14 cellular contexts compared by ENCODE assay signal in genomic region chr21:36207577-36208320, GRCh38. TPM values are rescaled to one million over a fixed set of nuclear protein-coding genes. Genes with fewer than 3 reads are reported as not detected.
DNase-seq lines count a peak whose midpoint lies in the region; ATAC-seq and TF ChIP-seq lines count a peak whose summit lies in the region.
"Had no signal": no experiment of that assay in that cellular context is flagged by ENCODE, and none has a peak within 500 bp of the region (broad histone marks: within the 10 kb centered on the region; RNA-seq: fewer than 3 reads in every experiment).

No MANE protein-coding gene starts in this region.

- H4K5ac ChIP-seq in IMR-90 (ENCODE audit: low read depth, low read length), result no peak overlapping the region
- H4K5ac ChIP-seq in mesendoderm (ENCODE audit: low read length), result no peak overlapping the region

- H3K36me3 Mint-ChIP-seq in nephron progenitor cell (ENCODE audit: low read depth), result no peaks in the 10 kb centered on the region

- H2AFZ ChIP-seq in IMR-90 (replicated peaks; ENCODE audit: low read length, poor library complexity), result peak overlapping the region; percentile 69

- TF ChIP-seq CTCF in IMR-90 (conservative IDR thresholded peaks at IDR 0.05; ENCODE audit: low read depth, low read length) (no peak), nephron progenitor cell (IDR thresholded peaks at IDR 0.05) (no peak), Peyer's patch (IDR thresholded peaks at IDR 0.05) (no peak), prostate gland (IDR thresholded peaks at IDR 0.05) (no peak)

- no peaks in the 10 kb centered on the region for H4K20me1 ChIP-seq in IMR-90 (ENCODE audit: insufficient read depth, low read length)

- H3K18ac ChIP-seq in IMR-90 (ENCODE audit: low read depth, low read length) (no peak overlapping the region), mesendoderm (ENCODE audit: low read length) (no peak overlapping the region)

- H3K4me3 ChIP-seq in IMR-90 (ENCODE audit: insufficient read depth, low read depth, low read length) (no peak overlapping the region), adipocyte (ENCODE audit: low read length) (no peak overlapping the region), mesendoderm (ENCODE audit: low read length) (no peak overlapping the region), Peyer's patch (no peak overlapping the region), prostate gland (no peak overlapping the region)
- H3K4me3 ChIP-seq: testis had no signal

- H2AK5ac ChIP-seq in IMR-90 (ENCODE audit: low read depth, low read length) (peak overlapping the region; percentile 95), mesendoderm (ENCODE audit: low read length) (no peak overlapping the region)

- DNase-seq in ELR (ENCODE audit: low read depth) (peak; percentile 90), IMR-90 (peak; percentile 81), adipocyte (ENCODE audit: low read depth) (peak; percentile 16), mesendoderm (peak; percentile 32), nephron progenitor cell (no peak), Peyer's patch (no peak), prostate gland (ENCODE audit: low spot score) (no peak)
- DNase-seq: amniotic stem cell, DMS79, immature natural killer cell, NCI-H2081 treated with DMSO at 0.1 percent for 48 hours, testis, WERI-Rb-1 had no signal

- peak overlapping the region; percentile 81 for H2AK9ac ChIP-seq in IMR-90 (replicated peaks; ENCODE audit: low read depth, low read length, poor library complexity)

- no peak overlapping the region for H3K4me2 ChIP-seq in IMR-90 (ENCODE audit: low read depth, low read length)
- no peak overlapping the region for H3K4me2 ChIP-seq in mesendoderm (ENCODE audit: low read length)

- H3K79me1 ChIP-seq in IMR-90 (ENCODE audit: low read depth in 1 of 2, low read length in 2 of 2), result peaks cover 9 to 44% of the 10 kb centered on the region in 2 experiments
- no peaks in the 10 kb centered on the region for H3K79me1 ChIP-seq in mesendoderm (ENCODE audit: low read length)

- CTCF ChIA-PET in IMR-90 (lab: Yijun Ruan, JAX), result interaction anchor here (0.5 kb wide), 1 partner anchor 122 kb away, joined by 6 read pairs; no protein-coding TSS in a partner anchor

- H3K27ac ChIP-seq in IMR-90 (ENCODE audit: insufficient read depth, low read length), result no peak overlapping the region; the same call in 1 of the 2 replicates
- H3K27ac ChIP-seq in mesendoderm (ENCODE audit: low read depth, low read length), result no peak overlapping the region
- no peak overlapping the region for H3K27ac ChIP-seq in Peyer's patch
- no peak overlapping the region for H3K27ac ChIP-seq in prostate gland
- H3K27ac ChIP-seq: testis, WERI-Rb-1 had no signal

- H3K56ac ChIP-seq in IMR-90 (ENCODE audit: extremely low read depth, insufficient read depth, low read length) (no peak overlapping the region), mesendoderm (ENCODE audit: low read length) (no peak overlapping the region)

- H4K8ac ChIP-seq in IMR-90 (ENCODE audit: low read depth in 2 of 2, low read length in 2 of 2) (peak overlapping the region in 1 of 2 experiments; percentile 48; a peak in 1 of 4 replicates), mesendoderm (ENCODE audit: low read depth, low read length) (no peak overlapping the region)

- no peaks in the 10 kb centered on the region for H3K36me3 ChIP-seq in IMR-90 (ENCODE audit: control insufficient read depth, insufficient read depth, low read length)
- no peaks in the 10 kb centered on the region for H3K36me3 ChIP-seq in adipocyte (ENCODE audit: control insufficient read depth, insufficient read depth, low read length, severe bottlenecking)
- H3K36me3 ChIP-seq in mesendoderm (ENCODE audit: control insufficient read depth, insufficient read depth, low read length), result no peaks in the 10 kb centered on the region
- H3K36me3 ChIP-seq in Peyer's patch, result peaks cover 0 to 17% (median 0%) of the 10 kb centered on the region in 3 donors
- no peaks in the 10 kb centered on the region for H3K36me3 ChIP-seq in prostate gland

- no peaks in the 10 kb centered on the region for H3K9me3 Mint-ChIP-seq in nephron progenitor cell
- H3K9me3 Mint-ChIP-seq: immature natural killer cell had no signal

- H3K9ac ChIP-seq in IMR-90 (ENCODE audit: low read depth, low read length) (no peak overlapping the region), adipocyte (ENCODE audit: low read length) (no peak overlapping the region), mesendoderm (ENCODE audit: low read length) (no peak overlapping the region)

- no peaks in the 10 kb centered on the region for H3K79me2 ChIP-seq in mesendoderm (ENCODE audit: control insufficient read depth, insufficient read depth, low read length)

- H3K9me3 ChIP-seq in IMR-90 (ENCODE audit: control insufficient read depth, insufficient read depth, low read length) (no peaks in the 10 kb centered on the region), adipocyte (ENCODE audit: control insufficient read depth, low read length) (no peaks in the 10 kb centered on the region), Peyer's patch (no peaks in the 10 kb centered on the region), prostate gland (no peaks in the 10 kb centered on the region)
- H3K9me3 ChIP-seq: testis had no signal

- peaks cover 48% of the 10 kb centered on the region for H3K4me1 Mint-ChIP-seq in nephron progenitor cell

- H3K23ac ChIP-seq in IMR-90 (ENCODE audit: low read depth, low read length) (peak overlapping the region; percentile 39; the same call in 1 of the 2 replicates), mesendoderm (ENCODE audit: low read length) (no peak overlapping the region)

- H3K4ac ChIP-seq in IMR-90 (ENCODE audit: low read depth, low read length) (peak overlapping the region; percentile 86), mesendoderm (ENCODE audit: low read depth, low read length) (no peak overlapping the region)

- H3K14ac ChIP-seq in IMR-90 (replicated peaks; ENCODE audit: low read depth, low read length), result peak overlapping the region; percentile 55; the same call in 1 of the 2 replicates

- H4K91ac ChIP-seq in IMR-90 (ENCODE audit: insufficient read depth, low read depth, low read length), result peak overlapping the region; percentile 70

- in situ Hi-C loops in IMR-90 (cut with MboI; ENCODE audit: low sequenced_read_pairs), result loop anchor here (10.0 kb wide), 1 partner anchor 53 kb away; the partner anchor contains the start of gene DOP1B

- no peak overlapping the region for H3K27ac Mint-ChIP-seq in nephron progenitor cell
- H3K27ac Mint-ChIP-seq: immature natural killer cell had no signal

- no peak for TF ChIP-seq RAD21 in IMR-90 (IDR thresholded peaks at IDR 0.05; ENCODE audit: low read length)

- H3K4me3 Mint-ChIP-seq in nephron progenitor cell, result no peak overlapping the region
- H3K4me3 Mint-ChIP-seq: immature natural killer cell had no signal

- POLR2A ChIA-PET in IMR-90 (lab: Charles Lee; ENCODE audit: unreplicated experiment), result no interaction called here

- H2BK120ac ChIP-seq in IMR-90 (ENCODE audit: low read depth, low read length), result peak overlapping the region; percentile 75
- no peak overlapping the region for H2BK120ac ChIP-seq in mesendoderm (ENCODE audit: low read depth, low read length)

- intact Hi-C loops in IMR-90 (cut with micrococcal nuclease) (loop anchor here (5.0 kb wide), 1 partner anchor 50 kb away; the partner anchor contains the start of gene DOP1B), prostate gland (cut with DNase I) (loop anchor here (5.0 kb wide), 1 partner anchor 65 kb away; no protein-coding TSS in a partner anchor)

- H3K27me3 Mint-ChIP-seq in nephron progenitor cell (ENCODE audit: low read depth, poor library complexity), result no peaks in the 10 kb centered on the region

- peak overlapping the region; percentile 69 for H2BK20ac ChIP-seq in IMR-90 (ENCODE audit: low read depth, low read length)

- peaks cover 29% of the 10 kb centered on the region for H3K9me1 ChIP-seq in IMR-90 (ENCODE audit: insufficient read depth, low read length)

- 84% methylated on average over 9 of the region's 15 CpGs; no CpG with 5 or more reads in 1 of the 2 experiments for WGBS in IMR-90 (ENCODE audit: extremely low coverage in 2 of 2, insufficient read length in 1 of 2), 2 experiments
- WGBS in mesendoderm (ENCODE audit: extremely low coverage, insufficient coverage, low lambda C conversion rate), result no CpG with 5 or more reads among the region's 15 CpGs
- WGBS in prostate gland, result 82% methylated on average over 15 of the region's 15 CpGs

- TF ChIP-seq POLR2A in IMR-90 (IDR thresholded peaks at IDR 0.05; ENCODE audit: low read depth, low read length) (no peak), Peyer's patch (IDR thresholded peaks at IDR 0.05) (no peak), prostate gland (IDR thresholded peaks at IDR 0.05) (no peak)

- peak overlapping the region; percentile 37 for H2BK5ac ChIP-seq in IMR-90 (ENCODE audit: low read depth, low read length, poor library complexity, severe bottlenecking)
- H2BK5ac ChIP-seq in mesendoderm (ENCODE audit: low read length), result no peak overlapping the region

- H3K27me3 ChIP-seq in IMR-90 (ENCODE audit: control insufficient read depth, insufficient read depth, low read length), result no peaks in the 10 kb centered on the region
- H3K27me3 ChIP-seq in adipocyte (replicated peaks; ENCODE audit: control insufficient read depth, insufficient read depth, low read length), result no peaks in the 10 kb centered on the region
- no peaks in the 10 kb centered on the region for H3K27me3 ChIP-seq in mesendoderm (ENCODE audit: insufficient read depth, low read length, poor library complexity)
- H3K27me3 ChIP-seq in Peyer's patch, result no peaks in the 10 kb centered on the region
- no peaks in the 10 kb centered on the region for H3K27me3 ChIP-seq in prostate gland (replicated peaks; ENCODE audit: insufficient read depth)
- H3K27me3 ChIP-seq: testis had no signal

- H2BK15ac ChIP-seq in IMR-90 (ENCODE audit: low read depth, low read length), result peak overlapping the region; percentile 68; the same call in 2 of the 3 replicates
- H2BK15ac ChIP-seq in mesendoderm (replicated peaks; ENCODE audit: low read depth), result no peak overlapping the region

- ATAC-seq in IMR-90 (ENCODE audit: low read depth) (no peak), GM21717 (IDR thresholded peaks at IDR 0.05; ENCODE audit: unreplicated experiment) (no peak)

- dilution Hi-C loops in IMR-90 (cut with HindIII; ENCODE audit: low sequenced_read_pairs, unreplicated experiment), result no loop called here

- no TSS peak for BruUV-seq in IMR-90 (replicated peaks; lab: Mats Ljungman, UMichigan)

- H3K4me1 ChIP-seq in IMR-90 (ENCODE audit: control insufficient read depth, insufficient read depth, low read length) (peaks cover 36% of the 10 kb centered on the region), adipocyte (ENCODE audit: control insufficient read depth, insufficient read depth, low read length) (peaks cover 39% of the 10 kb centered on the region), mesendoderm (ENCODE audit: control insufficient read depth, low read depth, low read length) (no peaks in the 10 kb centered on the region), Peyer's patch (peaks cover 0 to 7% (median 0%) of the 10 kb centered on the region in 4 donors), prostate gland (replicated peaks) (no peaks in the 10 kb centered on the region)
- H3K4me1 ChIP-seq: testis had no signal

RNA-seq across cellular contexts. Expression of gene DOP1B, which starts 51.1 kb away (rescaled TPM):
- total RNA-seq in IMR-90 (2012; rRNA removed), result 7.5 and 8.8 TPM in 2 replicates
- polyA plus RNA-seq in IMR-90 (2012; rRNA removed), result 12.2 and 13.0 TPM in 2 replicates
- 8.1 and 10.8 TPM in 2 replicates for polyA plus RNA-seq in IMR-90 (2012; cell fraction: cytosol; rRNA removed)
- polyA plus RNA-seq in IMR-90 (2012; cell fraction: nucleus; rRNA removed; ENCODE audit: low replicate concordance), result 12.9 and 16.4 TPM in 2 replicates
- polyA plus RNA-seq in mesendoderm (2013, experiment 1 of 2), result 1.9 TPM
- 2.1 TPM for polyA plus RNA-seq in mesendoderm (2013, experiment 2 of 2)
- total RNA-seq in Peyer's patch, result 10 to 100 TPM; 40.4 to 97.6 (median 69.8) TPM
- 10 to 100 TPM; 28.4 to 93.3 TPM for total RNA-seq in prostate gland

Comparison
In these comparisons a context has a peak if more than half of its experiments do, and no peak if none do; other contexts are left out.
1. DNase-seq: peak in ELR (single experiment), IMR-90 (single experiment), adipocyte (single experiment) and mesendoderm (single experiment); none in nephron progenitor cell (single experiment), Peyer's patch (0 of 3) and prostate gland (single experiment).